ENCODE assay signal across 22 cellular contexts in the genomic region with DNA sequence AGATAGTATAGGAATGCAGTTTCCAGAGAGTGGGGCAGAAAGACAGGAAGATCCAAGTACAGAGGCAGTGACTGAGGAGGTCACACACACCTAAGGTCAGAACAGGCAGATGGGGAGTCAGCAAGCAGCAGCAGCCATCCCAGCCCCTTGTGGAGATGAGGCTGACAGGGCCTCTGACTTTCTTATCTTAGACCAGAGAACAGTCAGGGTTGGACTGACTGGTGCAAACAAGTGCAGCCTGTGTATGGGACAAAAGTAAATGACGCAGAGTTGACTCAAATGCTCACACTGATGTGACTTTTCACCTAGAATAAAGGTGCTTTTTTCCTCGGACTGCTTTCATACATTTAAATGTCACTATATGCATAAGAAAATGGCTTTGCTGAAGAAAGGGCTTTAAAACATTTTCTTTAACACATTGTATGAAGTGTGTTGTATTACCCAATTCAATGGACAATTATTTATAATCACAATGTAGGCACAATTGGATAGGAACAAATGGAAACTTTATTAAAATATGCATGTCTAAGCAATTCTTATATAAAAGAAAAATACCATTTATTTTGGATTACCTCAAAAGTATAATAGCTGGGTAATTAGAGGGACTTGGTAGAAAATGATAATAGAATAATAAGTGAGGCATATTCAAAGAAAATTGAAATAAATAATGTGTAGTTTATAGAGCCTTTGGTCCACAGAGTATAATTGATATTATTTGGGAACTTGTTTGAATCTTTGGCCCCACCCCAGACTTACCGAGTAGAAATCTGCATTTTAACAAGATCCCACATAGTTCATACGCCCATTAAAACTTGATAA.
DNase-seq lines count a peak whose midpoint lies in the region; ATAC-seq, FAIRE-seq and TF ChIP-seq lines count a peak whose summit lies in the region.
"Had no signal": no experiment of that assay in that cellular context is flagged by ENCODE, and none has a peak within 500 bp of the region (broad histone marks: within the 10 kb centered on the region; RNA-seq: fewer than 3 reads in every experiment).

No MANE protein-coding gene starts in this region.

- H3K56ac ChIP-seq in IMR-90 (ENCODE audit: extremely low read depth, insufficient read depth, low read length) (no peak overlapping the region), H1 (replicated peaks; ENCODE audit: insufficient read length, low read depth, low read length) (no peak overlapping the region)

- H4K5ac ChIP-seq in IMR-90 (ENCODE audit: low read depth, low read length) = no peak overlapping the region
- H4K5ac ChIP-seq in H1 (ENCODE audit: insufficient read length, low read depth, low read length) = no peak overlapping the region

- H4K8ac ChIP-seq in IMR-90 (ENCODE audit: low read depth in 2 of 2, low read length in 2 of 2) (no peak overlapping the region), H1 (ENCODE audit: extremely low read depth, insufficient read depth, low read length) (no peak overlapping the region)

- H3K27ac ChIP-seq in DND-41 (ENCODE audit: low read length) (peak overlapping the region; percentile 47; the same call in 1 of the 2 replicates), IMR-90 (ENCODE audit: insufficient read depth, low read length) (no peak overlapping the region), H1 (ENCODE audit: low read depth, low read length) (no peak overlapping the region), mammary epithelial cell (ENCODE audit: insufficient read depth, low read depth, low read length) (no peak overlapping the region)
- H3K27ac ChIP-seq: KMS-11 had no signal

- peak overlapping the region; percentile 29; the same call in 1 of the 2 replicates for H2AFZ ChIP-seq in DND-41 (ENCODE audit: low read depth, low read length)
- no peak overlapping the region for H2AFZ ChIP-seq in IMR-90 (replicated peaks; ENCODE audit: low read length, poor library complexity)
- peak overlapping the region; percentile 20 for H2AFZ ChIP-seq in H1 (ENCODE audit: low read length)
- H2AFZ ChIP-seq in mammary epithelial cell (ENCODE audit: low read depth, low read length) = no peak overlapping the region

- no peak overlapping the region for H3K14ac ChIP-seq in IMR-90 (replicated peaks; ENCODE audit: low read depth, low read length)
- no peak overlapping the region for H3K14ac ChIP-seq in H1 (ENCODE audit: insufficient read length)

- H3K23me2 ChIP-seq in H1 (ENCODE audit: low read depth, low read length) = no peaks in the 10 kb centered on the region

- in situ Hi-C loops in IMR-90 (cut with MboI; ENCODE audit: low sequenced_read_pairs) (no loop called here), mammary epithelial cell (cut with MboI; ENCODE audit: low sequenced_read_pairs in 2 of 2) (no loop called here)

- H3K27me3 ChIP-seq in DND-41 (ENCODE audit: insufficient read depth, low read length, poor library complexity) (no peaks in the 10 kb centered on the region), IMR-90 (ENCODE audit: control insufficient read depth, insufficient read depth, low read length) (no peaks in the 10 kb centered on the region), H1 (replicated peaks in 1 of 4; ENCODE audit: control insufficient read depth in 3 of 4, extremely low read depth in 1 of 4, insufficient read depth in 3 of 4, low read length in 3 of 4) (no peaks in the 10 kb centered on the region), mammary epithelial cell (ENCODE audit: insufficient read depth, low read length) (no peaks in the 10 kb centered on the region)
- H3K27me3 ChIP-seq: BE2C had no signal

- H3K4me2 ChIP-seq in DND-41 (ENCODE audit: insufficient read depth, low read length) = no peak overlapping the region
- H3K4me2 ChIP-seq in IMR-90 (ENCODE audit: low read depth, low read length) = no peak overlapping the region
- no peak overlapping the region for H3K4me2 ChIP-seq in H1 (ENCODE audit: insufficient read depth in 1 of 2, low read depth in 2 of 2, low read length in 2 of 2)
- no peak overlapping the region for H3K4me2 ChIP-seq in mammary epithelial cell (ENCODE audit: insufficient read depth, low read depth, low read length)
- H3K4me2 ChIP-seq: KMS-11 had no signal

- H3K9me3 ChIP-seq in DND-41 (ENCODE audit: insufficient read depth, low read length, severe bottlenecking) = no peaks in the 10 kb centered on the region
- H3K9me3 ChIP-seq in IMR-90 (ENCODE audit: control insufficient read depth, insufficient read depth, low read length) = peaks cover 6% of the 10 kb centered on the region; the same call in 1 of the 2 replicates
- no peaks in the 10 kb centered on the region for H3K9me3 ChIP-seq in H1 (ENCODE audit: insufficient read depth in 2 of 2, low read depth in 1 of 2, low read length in 1 of 2)
- H3K9me3 ChIP-seq in mammary epithelial cell (replicated peaks; ENCODE audit: insufficient read depth, low read length) = no peaks in the 10 kb centered on the region
- H3K9me3 ChIP-seq: BE2C had no signal

- no peak overlapping the region for H2BK12ac ChIP-seq in H1 (ENCODE audit: low read depth, low read length)

- no peak for FAIRE-seq in H1 (lab: Jason Lieb, UNC)
- FAIRE-seq: G401.6, GM12891, GM18507, H54 had no signal

- H3K36me3 Mint-ChIP-seq in stimulated activated effector memory CD8-positive, alpha-beta T cell treated with anti-CD3 and anti-CD28 coated beads, Interleukin-12 subunit alpha, Interleukin-12 subunit beta, amount 100 ng/mL, for 72 hours = no peaks in the 10 kb centered on the region
- H3K36me3 Mint-ChIP-seq: CD4-positive, CD25-positive, alpha-beta regulatory T cell; CD8-positive, alpha-beta memory T cell had no signal

- CTCF ChIA-PET in IMR-90 (lab: Yijun Ruan, JAX) = no interaction called here
- CTCF ChIA-PET in H1 (lab: Charles Lee; ENCODE audit: partially characterized antibody) = no interaction called here
- CTCF ChIA-PET in mammary epithelial cell (lab: Charles Lee; ENCODE audit: low non-redundant PET) = no interaction called here

- H3K4ac ChIP-seq in IMR-90 (ENCODE audit: low read depth, low read length) (no peak overlapping the region), H1 (replicated peaks; ENCODE audit: insufficient read length, low read depth, low read length) (no peak overlapping the region)

- no peak for TF ChIP-seq CTCF in DND-41 (IDR thresholded peaks at IDR 0.05; ENCODE audit: borderline replicate concordance, extremely low read depth, low read length, poor library complexity, severe bottlenecking)
- TF ChIP-seq CTCF in IMR-90 (conservative IDR thresholded peaks at IDR 0.05; ENCODE audit: low read depth, low read length) = no peak
- no peak for TF ChIP-seq CTCF in H1 (IDR thresholded peaks at IDR 0.05; ENCODE audit: control extremely low read depth in 1 of 3, insufficient read depth in 1 of 3, low read depth in 1 of 3, low read length in 3 of 3)
- TF ChIP-seq CTCF in mammary epithelial cell (conservative IDR thresholded peaks at IDR 0.05 in 1 of 2, IDR thresholded peaks at IDR 0.05 in 1 of 2; ENCODE audit: extremely low read depth in 1 of 2, insufficient read depth in 1 of 2, low read depth in 1 of 2, low read length in 2 of 2) = no peak

- H2BK20ac ChIP-seq in IMR-90 (ENCODE audit: low read depth, low read length) (no peak overlapping the region), H1 (ENCODE audit: low read length) (no peak overlapping the region)

- TF ChIP-seq EP300 in H1 (IDR thresholded peaks at IDR 0.05; ENCODE audit: borderline replicate concordance in 1 of 2, low read depth in 2 of 2, low read length in 2 of 2) = no peak

- POLR2A ChIA-PET in IMR-90 (lab: Charles Lee; ENCODE audit: unreplicated experiment) (no interaction called here), H1 (lab: Charles Lee; ENCODE audit: partially characterized antibody) (no interaction called here)

- no peaks in the 10 kb centered on the region for H3K79me1 ChIP-seq in IMR-90 (ENCODE audit: low read depth in 1 of 2, low read length in 2 of 2)
- H3K79me1 ChIP-seq in H1 (ENCODE audit: low read depth, low read length) = no peaks in the 10 kb centered on the region

- dilution Hi-C loops in IMR-90 (cut with HindIII; ENCODE audit: low sequenced_read_pairs, unreplicated experiment) = no loop called here
- dilution Hi-C loops in mammary epithelial cell (cut with HindIII; ENCODE audit: low sequenced_read_pairs) = no loop called here

- H3K23ac ChIP-seq in IMR-90 (ENCODE audit: low read depth, low read length) (no peak overlapping the region), H1 (ENCODE audit: insufficient read length) (no peak overlapping the region)

- H3K4me3 Mint-ChIP-seq in stimulated activated effector memory CD8-positive, alpha-beta T cell treated with anti-CD3 and anti-CD28 coated beads, Interleukin-12 subunit alpha, Interleukin-12 subunit beta, amount 100 ng/mL, for 72 hours = no peak overlapping the region
- H3K4me3 Mint-ChIP-seq: CD4-positive, CD25-positive, alpha-beta regulatory T cell; CD8-positive, alpha-beta memory T cell; HFFc6 had no signal

- no peaks in the 10 kb centered on the region for H3K79me2 ChIP-seq in DND-41 (ENCODE audit: insufficient read depth, low read length)
- no peaks in the 10 kb centered on the region for H3K79me2 ChIP-seq in H1 (ENCODE audit: control insufficient read depth in 1 of 2, insufficient read depth in 2 of 2, low read length in 2 of 2)
- H3K79me2 ChIP-seq in mammary epithelial cell (ENCODE audit: insufficient read depth, low read length) = no peaks in the 10 kb centered on the region

- no peak overlapping the region for H2AK9ac ChIP-seq in IMR-90 (replicated peaks; ENCODE audit: low read depth, low read length, poor library complexity)

- intact Hi-C loops in IMR-90 (cut with micrococcal nuclease) (no loop called here), mammary epithelial cell (cut with micrococcal nuclease) (no loop called here)

- DNase-seq in DND-41 (no peak), IMR-90 (no peak), H1 (ENCODE audit: low read depth in 1 of 2, low spot score in 2 of 2) (no peak), NCI-H146 treated with DMSO at 0.1 percent for 48 hours (lab: John Stamatoyannopoulos, UW; ENCODE audit: unreplicated experiment) (no peak), mammary epithelial cell (no peak)
- no peak for DNase-seq in stimulated activated effector memory CD8-positive, alpha-beta T cell treated with anti-CD3 and anti-CD28 coated beads, Interleukin-12 subunit alpha, Interleukin-12 subunit beta, amount 100 ng/mL, for 72 hours (ENCODE audit: low spot score in 2 of 2)
- DNase-seq: ACHN; BE2C; C1 segment of cervical spinal cord; CD4-positive, CD25-positive, alpha-beta regulatory T cell; CD8-positive, alpha-beta memory T cell; COR-L47; DMS 273 treated with DMSO at 0.1 percent for 48 hours; DMS53; HFFc6 had no signal

- BruUV-seq in IMR-90 (replicated peaks; lab: Mats Ljungman, UMichigan) = no TSS peak
- BruUV-seq in mammary epithelial cell (replicated peaks; lab: Mats Ljungman, UMichigan) = no TSS peak

- H2BK15ac ChIP-seq in IMR-90 (ENCODE audit: low read depth, low read length) (no peak overlapping the region), H1 (ENCODE audit: low read length) (no peak overlapping the region)

- no peaks in the 10 kb centered on the region for H3K9me1 ChIP-seq in IMR-90 (ENCODE audit: insufficient read depth, low read length)

- TF ChIP-seq POLR2A in IMR-90 (IDR thresholded peaks at IDR 0.05; ENCODE audit: low read depth, low read length) (no peak), H1 (IDR thresholded peaks at IDR 0.05; ENCODE audit: control extremely low read depth in 1 of 2, low read depth in 2 of 2, low read length in 2 of 2) (no peak)

- no CpG with 5 or more reads among the region's 4 CpGs for WGBS in IMR-90 (ENCODE audit: extremely low coverage in 2 of 2, insufficient read length in 1 of 2), 2 experiments
- WGBS in H1 (ENCODE audit: extremely low coverage in 1 of 2, insufficient coverage in 1 of 2, insufficient read length in 1 of 2, insufficient replicate concordance in 2 of 2, low coverage in 1 of 2, low lambda C conversion rate in 2 of 2, missing lambda C conversion rate in 1 of 2), 2 experiments = 80% methylated on average over 4 of the region's 4 CpGs; no CpG with 5 or more reads in 1 of the 2 experiments
- 41% methylated on average over 4 of the region's 4 CpGs for WGBS in mammary epithelial cell (ENCODE audit: low coverage, missing lambda C conversion rate)

- H3K4me1 Mint-ChIP-seq in stimulated activated effector memory CD8-positive, alpha-beta T cell treated with anti-CD3 and anti-CD28 coated beads, Interleukin-12 subunit alpha, Interleukin-12 subunit beta, amount 100 ng/mL, for 72 hours = no peaks in the 10 kb centered on the region
- H3K4me1 Mint-ChIP-seq: CD4-positive, CD25-positive, alpha-beta regulatory T cell; CD8-positive, alpha-beta memory T cell had no signal

- H2BK120ac ChIP-seq in IMR-90 (ENCODE audit: low read depth, low read length) (no peak overlapping the region), H1 (replicated peaks; ENCODE audit: low read depth, low read length) (no peak overlapping the region)

- H3K9ac ChIP-seq in DND-41 (ENCODE audit: low read depth, low read length) = no peak overlapping the region
- H3K9ac ChIP-seq in IMR-90 (ENCODE audit: low read depth, low read length) = no peak overlapping the region
- no peak overlapping the region for H3K9ac ChIP-seq in H1 (replicated peaks in 1 of 4; ENCODE audit: extremely low read depth in 1 of 4, low read depth in 3 of 4, low read length in 3 of 4)
- H3K9ac ChIP-seq in mammary epithelial cell (ENCODE audit: insufficient read depth, low read length) = no peak overlapping the region
- H3K9ac ChIP-seq: KMS-11 had no signal

- ATAC-seq in DND-41 (ENCODE audit: insufficient read depth, low read depth) (peak; percentile 47; the same call in 2 of the 3 replicates), IMR-90 (ENCODE audit: low read depth) (no peak), GM18502 (IDR thresholded peaks at IDR 0.05; ENCODE audit: poor library complexity, unreplicated experiment) (no peak)
- ATAC-seq in stimulated activated effector memory CD8-positive, alpha-beta T cell treated with anti-CD3 and anti-CD28 coated beads, Interleukin-12 subunit alpha, Interleukin-12 subunit beta, amount 100 ng/mL, for 72 hours = peak; percentile 37
- ATAC-seq: HCT116 had no signal

- H3K4me1 ChIP-seq in DND-41 (ENCODE audit: insufficient read depth, low read length) (peaks cover 26% of the 10 kb centered on the region), IMR-90 (ENCODE audit: control insufficient read depth, insufficient read depth, low read length) (no peaks in the 10 kb centered on the region), H1 (replicated peaks in 1 of 4; ENCODE audit: control insufficient read depth in 3 of 4, insufficient read depth in 4 of 4, low read length in 3 of 4) (peaks cover 0 to 5% (median 0%) of the 10 kb centered on the region in 4 experiments; a peak in 2 of 7 replicates), mammary epithelial cell (ENCODE audit: insufficient read depth, low read length) (no peaks in the 10 kb centered on the region)
- H3K4me1 ChIP-seq: BE2C had no signal

- H4K91ac ChIP-seq in IMR-90 (ENCODE audit: insufficient read depth, low read depth, low read length) (no peak overlapping the region), H1 (replicated peaks; ENCODE audit: insufficient read length, low read length) (no peak overlapping the region)

- no peak overlapping the region for H3K4me3 ChIP-seq in DND-41 (ENCODE audit: low read depth in 1 of 2, low read length in 2 of 2)
- no peak overlapping the region for H3K4me3 ChIP-seq in IMR-90 (ENCODE audit: insufficient read depth, low read depth, low read length)
- no peak overlapping the region for H3K4me3 ChIP-seq in H1 (ENCODE audit: extremely low read depth in 1 of 4, insufficient read depth in 2 of 4, low read depth in 3 of 4, low read length in 4 of 4)
- H3K4me3 ChIP-seq in mammary epithelial cell (replicated peaks in 1 of 3; ENCODE audit: insufficient read depth in 1 of 3, low read depth in 2 of 3, low read length in 3 of 3) = no peak overlapping the region

- no peaks in the 10 kb centered on the region for H3K36me3 ChIP-seq in DND-41 (ENCODE audit: insufficient read depth, low read length)
- no peaks in the 10 kb centered on the region for H3K36me3 ChIP-seq in IMR-90 (ENCODE audit: control insufficient read depth, insufficient read depth, low read length)
- H3K36me3 ChIP-seq in H1 (ENCODE audit: control insufficient read depth in 2 of 4, insufficient read depth in 4 of 4, low read length in 3 of 4) = no peaks in the 10 kb centered on the region
- H3K36me3 ChIP-seq in mammary epithelial cell (ENCODE audit: insufficient read depth, low read length) = no peaks in the 10 kb centered on the region
- H3K36me3 ChIP-seq: BE2C had no signal

- H2AK5ac ChIP-seq in IMR-90 (ENCODE audit: low read depth, low read length) = no peak overlapping the region
- no peak overlapping the region for H2AK5ac ChIP-seq in H1 (ENCODE audit: low read depth, low read length)

- H3K27ac Mint-ChIP-seq in stimulated activated effector memory CD8-positive, alpha-beta T cell treated with anti-CD3 and anti-CD28 coated beads, Interleukin-12 subunit alpha, Interleukin-12 subunit beta, amount 100 ng/mL, for 72 hours = no peak overlapping the region
- H3K27ac Mint-ChIP-seq: CD4-positive, CD25-positive, alpha-beta regulatory T cell; HFFc6 had no signal

- TF ChIP-seq RAD21 in IMR-90 (IDR thresholded peaks at IDR 0.05; ENCODE audit: low read length) (no peak), H1 (IDR thresholded peaks at IDR 0.05 in 1 of 2, conservative IDR thresholded peaks at IDR 0.05 in 1 of 2; ENCODE audit: low read depth in 2 of 2, low read length in 2 of 2) (no peak)

- H3K18ac ChIP-seq in IMR-90 (ENCODE audit: low read depth, low read length) = no peak overlapping the region
- no peak overlapping the region for H3K18ac ChIP-seq in H1 (ENCODE audit: extremely low read depth, low read length)

- H2BK5ac ChIP-seq in IMR-90 (ENCODE audit: low read depth, low read length, poor library complexity, severe bottlenecking) (no peak overlapping the region), H1 (ENCODE audit: low read depth, low read length) (no peak overlapping the region)

- no peaks in the 10 kb centered on the region for H3K9me3 Mint-ChIP-seq in stimulated activated effector memory CD8-positive, alpha-beta T cell treated with anti-CD3 and anti-CD28 coated beads, Interleukin-12 subunit alpha, Interleukin-12 subunit beta, amount 100 ng/mL, for 72 hours

- H4K20me1 ChIP-seq in DND-41 (ENCODE audit: insufficient read depth, low read length) = no peaks in the 10 kb centered on the region
- no peaks in the 10 kb centered on the region for H4K20me1 ChIP-seq in IMR-90 (ENCODE audit: insufficient read depth, low read length)
- no peaks in the 10 kb centered on the region for H4K20me1 ChIP-seq in H1 (replicated peaks in 1 of 2; ENCODE audit: control insufficient read depth in 1 of 2, insufficient read depth in 2 of 2, low read length in 2 of 2)
- no peaks in the 10 kb centered on the region for H4K20me1 ChIP-seq in mammary epithelial cell (ENCODE audit: insufficient read depth, low read length)

Comparison
In these comparisons a context has a peak if more than half of its experiments do, and no peak if none do; other contexts are left out.
1. ATAC-seq: peak in DND-41 (single experiment) and stimulated activated effector memory CD8-positive, alpha-beta T cell treated with anti-CD3 and anti-CD28 coated beads, Interleukin-12 subunit alpha, Interleukin-12 subunit beta, amount 100 ng/mL, for 72 hours (single experiment); none in IMR-90 (single experiment) and GM18502 (single experiment).
2. H2AFZ ChIP-seq: peak in DND-41 (single experiment) and H1 (single experiment); none in IMR-90 (single experiment) and mammary epithelial cell (single experiment).